In genomic region chr22:23242473-23243001, GRCh38 we compare ENCODE assay signal across 1 cellular context.
TF ChIP-seq lines count a peak whose summit lies in the region.

No MANE protein-coding gene starts in this region.

TF ChIP-seq in HEK293, 187 proteins besides CTCF, POLR2A, EP300 and RAD21 (continued from another document):
- peak; percentile 43; the same call in 1 of the 2 replicates for TF ChIP-seq PATZ1 (tag by site-specific recombination; IDR thresholded peaks at IDR 0.05)
- TF ChIP-seq ZNF112 (tag by site-specific recombination; IDR thresholded peaks at IDR 0.05): no peak
- TF ChIP-seq ZBTB17 (tag by site-specific recombination; IDR thresholded peaks at IDR 0.05): 0 out of 2 replicates have a peak, but pooled peaks have one; percentile 30
- TF ChIP-seq GLIS1 (tag by site-specific recombination; IDR thresholded peaks at IDR 0.05): peak; percentile 70
- TF ChIP-seq ZNF121 (tag by site-specific recombination; IDR thresholded peaks at IDR 0.05): no peak
